In genomic region chr19:19362075-19362474, GRCh38 we compare ENCODE assay signal across 21 cellular contexts. TPM values are rescaled to one million over a fixed set of nuclear protein-coding genes. Genes with fewer than 3 reads are reported as not detected.
DNase-seq lines count a peak whose midpoint lies in the region; ATAC-seq and TF ChIP-seq lines count a peak whose summit lies in the region.
"Had no signal": no experiment of that assay in that cellular context is flagged by ENCODE, and none has a peak within 500 bp of the region (broad histone marks: within the 10 kb centered on the region; RNA-seq: fewer than 3 reads in every experiment).

No MANE protein-coding gene starts in this region.

- POLR2A ChIA-PET in CD4-positive, alpha-beta T cell (lab: Charles Lee) = interaction anchor here (0.7 to 2.0 kb wide), 5 partner anchors 23 to 1158 kb away, joined by 3 to 5 read pairs (median 5); partner anchors contain the start of genes GATAD2A and RAB3A

- peak overlapping the region; percentile 69 for H3K27ac Mint-ChIP-seq in activated CD4-positive, alpha-beta T cell treated with anti-CD3 and anti-CD28 coated beads, Interleukin-2, amount 10 ng/mL, durations not matched to agents 24 days and 14 days
- peak overlapping the region; percentile 51 for H3K27ac Mint-ChIP-seq in CD4-positive, alpha-beta T cell
- peak overlapping the region; percentile 51 for H3K27ac Mint-ChIP-seq in activated T-helper 1 cell treated with anti-CD3 and anti-CD28 coated beads, Interleukin-12 subunit alpha, Interleukin-12 subunit beta, Interleukin-2, Interleukin-4 antibody, amounts not matched to agents 30 ng/mL and 10 ng/mL and 1 ng/mL, durations not matched to agents 14 hours and 24 hours and 36 hours
- peak overlapping the region; percentile 37 to 48 for H3K27ac Mint-ChIP-seq in natural killer cell treated with Interleukin-12 subunit alpha and Interleukin-12 subunit beta and Interleukin-15 and Interleukin-18, amount 100 ng/mL, for 72 hours
- H3K27ac Mint-ChIP-seq in activated naive CD8-positive, alpha-beta T cell treated with anti-CD3 and anti-CD28 coated beads, Interleukin-2, amount 50 U/mL, for 24 hours = no peak overlapping the region

- H3K9me3 Mint-ChIP-seq in activated CD4-positive, alpha-beta T cell treated with anti-CD3 and anti-CD28 coated beads, Interleukin-2, amount 10 ng/mL, durations not matched to agents 24 days and 14 days = no peaks in the 10 kb centered on the region
- H3K9me3 Mint-ChIP-seq in CD4-positive, alpha-beta T cell = no peaks in the 10 kb centered on the region
- H3K9me3 Mint-ChIP-seq in activated T-helper 1 cell treated with anti-CD3 and anti-CD28 coated beads, Interleukin-12 subunit alpha, Interleukin-12 subunit beta, Interleukin-2, Interleukin-4 antibody, amounts not matched to agents 30 ng/mL and 10 ng/mL and 1 ng/mL, durations not matched to agents 14 hours and 24 hours and 36 hours = no peaks in the 10 kb centered on the region
- H3K9me3 Mint-ChIP-seq in natural killer cell treated with Interleukin-12 subunit alpha and Interleukin-12 subunit beta and Interleukin-15 and Interleukin-18, amount 100 ng/mL, for 72 hours = no peaks in the 10 kb centered on the region
- H3K9me3 Mint-ChIP-seq in activated naive CD8-positive, alpha-beta T cell treated with anti-CD3 and anti-CD28 coated beads, Interleukin-2, amount 50 U/mL, for 24 hours = no peaks in the 10 kb centered on the region
- H3K9me3 Mint-ChIP-seq: stimulated activated naive CD8-positive, alpha-beta T cell treated with anti-CD3 and anti-CD28 coated beads, Interleukin-15, amount 100 ng/mL, for 72 hours had no signal

- no peak overlapping the region for H3K4me3 Mint-ChIP-seq in activated CD4-positive, alpha-beta T cell treated with anti-CD3 and anti-CD28 coated beads, Interleukin-2, amount 10 ng/mL, durations not matched to agents 24 days and 14 days
- H3K4me3 Mint-ChIP-seq in CD4-positive, alpha-beta T cell = no peak overlapping the region
- H3K4me3 Mint-ChIP-seq in activated T-helper 1 cell treated with anti-CD3 and anti-CD28 coated beads, Interleukin-12 subunit alpha, Interleukin-12 subunit beta, Interleukin-2, Interleukin-4 antibody, amounts not matched to agents 30 ng/mL and 10 ng/mL and 1 ng/mL, durations not matched to agents 14 hours and 24 hours and 36 hours = no peak overlapping the region
- H3K4me3 Mint-ChIP-seq in natural killer cell treated with Interleukin-12 subunit alpha and Interleukin-12 subunit beta and Interleukin-15 and Interleukin-18, amount 100 ng/mL, for 72 hours = no peak overlapping the region
- no peak overlapping the region for H3K4me3 Mint-ChIP-seq in activated naive CD8-positive, alpha-beta T cell treated with anti-CD3 and anti-CD28 coated beads, Interleukin-2, amount 50 U/mL, for 24 hours

- CTCF ChIA-PET in CD4-positive, alpha-beta T cell (lab: Charles Lee) = interaction anchor here (5.5 kb wide), 1 partner anchor 128 kb away, joined by 33 read pairs; no protein-coding TSS in a partner anchor

- no peaks in the 10 kb centered on the region for H3K27me3 ChIP-seq in CD4-positive, alpha-beta T cell (ENCODE audit: control insufficient read depth, insufficient read depth, low read length)
- H3K27me3 ChIP-seq: tibial nerve had no signal

- TF ChIP-seq CTCF in CD4-positive, alpha-beta T cell (IDR thresholded peaks at IDR 0.05) = no peak

- H3K36me3 Mint-ChIP-seq in activated CD4-positive, alpha-beta T cell treated with anti-CD3 and anti-CD28 coated beads, Interleukin-2, amount 10 ng/mL, durations not matched to agents 24 days and 14 days (ENCODE audit: low read depth) = peaks cover 8% of the 10 kb centered on the region
- peaks cover 13% of the 10 kb centered on the region for H3K36me3 Mint-ChIP-seq in CD4-positive, alpha-beta T cell (ENCODE audit: low read depth)
- peaks cover 4% of the 10 kb centered on the region for H3K36me3 Mint-ChIP-seq in activated T-helper 1 cell treated with anti-CD3 and anti-CD28 coated beads, Interleukin-12 subunit alpha, Interleukin-12 subunit beta, Interleukin-2, Interleukin-4 antibody, amounts not matched to agents 30 ng/mL and 10 ng/mL and 1 ng/mL, durations not matched to agents 14 hours and 24 hours and 36 hours (ENCODE audit: low read depth)
- H3K36me3 Mint-ChIP-seq in natural killer cell treated with Interleukin-12 subunit alpha and Interleukin-12 subunit beta and Interleukin-15 and Interleukin-18, amount 100 ng/mL, for 72 hours = no peaks in the 10 kb centered on the region
- peaks cover 3% of the 10 kb centered on the region for H3K36me3 Mint-ChIP-seq in activated naive CD8-positive, alpha-beta T cell treated with anti-CD3 and anti-CD28 coated beads, Interleukin-2, amount 50 U/mL, for 24 hours (ENCODE audit: low read depth)

- H3K9me3 ChIP-seq in CD4-positive, alpha-beta T cell (ENCODE audit: control insufficient read depth, low read length) = no peaks in the 10 kb centered on the region
- H3K9me3 ChIP-seq: A549, tibial nerve had no signal

- H3K27ac ChIP-seq in CD4-positive, alpha-beta T cell (ENCODE audit: low read depth, low read length) = no peak overlapping the region

- intact Hi-C loops in activated CD4-positive, alpha-beta T cell treated with anti-CD3 and anti-CD28 coated beads, Interleukin-2, amount 10 ng/mL, durations not matched to agents 24 days and 14 days (cut with micrococcal nuclease) = loop anchor here (5.0 kb wide), 1 partner anchor 215 kb away; no protein-coding TSS in a partner anchor
- intact Hi-C loops in CD4-positive, alpha-beta T cell (cut with DNase I, micrococcal nuclease) = loop anchor here in 1 of 2 experiments (10.0 kb wide), 1 partner anchor 283 kb away; the partner anchor contains the start of gene GMIP
- intact Hi-C loops in activated T-helper 1 cell treated with anti-CD3 and anti-CD28 coated beads, Interleukin-12 subunit alpha, Interleukin-12 subunit beta, Interleukin-2, Interleukin-4 antibody, amounts not matched to agents 30 ng/mL and 10 ng/mL and 1 ng/mL, durations not matched to agents 14 hours and 24 hours and 36 hours (cut with micrococcal nuclease) = no loop called here

- DNase-seq in activated CD4-positive, alpha-beta T cell treated with anti-CD3 and anti-CD28 coated beads, Interleukin-2, amount 10 ng/mL, durations not matched to agents 24 days and 14 days = no peak
- DNase-seq in activated CD4-positive, alpha-beta T cell treated with anti-CD3 and anti-CD28 coated beads for 4 hours = no peak
- no peak for DNase-seq in CD4-positive, alpha-beta T cell
- DNase-seq in activated T-helper 1 cell treated with anti-CD3 and anti-CD28 coated beads, Interleukin-12 subunit alpha, Interleukin-12 subunit beta, Interleukin-2, Interleukin-4 antibody, amounts not matched to agents 30 ng/mL and 10 ng/mL and 1 ng/mL, durations not matched to agents 14 hours and 24 hours and 36 hours (ENCODE audit: low spot score) = no peak
- DNase-seq in natural killer cell treated with Interleukin-12 subunit alpha and Interleukin-12 subunit beta and Interleukin-15 and Interleukin-18, amount 100 ng/mL, for 72 hours (ENCODE audit: low spot score) = no peak
- DNase-seq in SIG-M5 treated with dmso at 0.1 percent for 504 hours (lab: John Stamatoyannopoulos, UW; ENCODE audit: unreplicated experiment) = no peak
- DNase-seq in activated naive CD8-positive, alpha-beta T cell treated with anti-CD3 and anti-CD28 coated beads, Interleukin-2, amount 50 U/mL, for 24 hours = no peak
- DNase-seq: activated gamma-delta T cell; C1 segment of cervical spinal cord; EL; kidney glomerular epithelial cell; mammary epithelial cell; NCI-H1436; NCI-H524; NK-92 treated with Interleukin-12 subunit alpha and Interleukin-12 subunit beta, amount 100 ng/mL, for 24 hours; retina; stimulated activated CD4-positive, alpha-beta T cell treated with anti-CD3 and anti-CD28 coated beads, Interleukin-4, amount 100 ng/mL, for 1 hour; stimulated activated naive CD8-positive, alpha-beta T cell treated with anti-CD3 and anti-CD28 coated beads, Interleukin-15, amount 100 ng/mL, for 72 hours had no signal

- no peaks in the 10 kb centered on the region for H3K27me3 Mint-ChIP-seq in activated CD4-positive, alpha-beta T cell treated with anti-CD3 and anti-CD28 coated beads, Interleukin-2, amount 10 ng/mL, durations not matched to agents 24 days and 14 days
- no peaks in the 10 kb centered on the region for H3K27me3 Mint-ChIP-seq in CD4-positive, alpha-beta T cell
- H3K27me3 Mint-ChIP-seq in activated T-helper 1 cell treated with anti-CD3 and anti-CD28 coated beads, Interleukin-12 subunit alpha, Interleukin-12 subunit beta, Interleukin-2, Interleukin-4 antibody, amounts not matched to agents 30 ng/mL and 10 ng/mL and 1 ng/mL, durations not matched to agents 14 hours and 24 hours and 36 hours (ENCODE audit: insufficient read depth) = no peaks in the 10 kb centered on the region
- no peaks in the 10 kb centered on the region for H3K27me3 Mint-ChIP-seq in natural killer cell treated with Interleukin-12 subunit alpha and Interleukin-12 subunit beta and Interleukin-15 and Interleukin-18, amount 100 ng/mL, for 72 hours
- no peaks in the 10 kb centered on the region for H3K27me3 Mint-ChIP-seq in activated naive CD8-positive, alpha-beta T cell treated with anti-CD3 and anti-CD28 coated beads, Interleukin-2, amount 50 U/mL, for 24 hours
- H3K27me3 Mint-ChIP-seq: stimulated activated naive CD8-positive, alpha-beta T cell treated with anti-CD3 and anti-CD28 coated beads, Interleukin-15, amount 100 ng/mL, for 72 hours had no signal

- ATAC-seq in CD4-positive, alpha-beta T cell (ENCODE audit: poor library complexity) = no peak
- ATAC-seq in natural killer cell treated with Interleukin-12 subunit alpha and Interleukin-12 subunit beta and Interleukin-15 and Interleukin-18, amount 100 ng/mL, for 72 hours = no peak
- ATAC-seq in activated naive CD8-positive, alpha-beta T cell treated with anti-CD3 and anti-CD28 coated beads, Interleukin-2, amount 50 U/mL, for 24 hours = no peak
- no peak for ATAC-seq in GM21576 (IDR thresholded peaks at IDR 0.05; ENCODE audit: unreplicated experiment)

- H3K4me1 Mint-ChIP-seq in activated CD4-positive, alpha-beta T cell treated with anti-CD3 and anti-CD28 coated beads, Interleukin-2, amount 10 ng/mL, durations not matched to agents 24 days and 14 days = peaks cover 28% of the 10 kb centered on the region
- peaks cover 48% of the 10 kb centered on the region for H3K4me1 Mint-ChIP-seq in CD4-positive, alpha-beta T cell (ENCODE audit: low read depth)
- H3K4me1 Mint-ChIP-seq in activated T-helper 1 cell treated with anti-CD3 and anti-CD28 coated beads, Interleukin-12 subunit alpha, Interleukin-12 subunit beta, Interleukin-2, Interleukin-4 antibody, amounts not matched to agents 30 ng/mL and 10 ng/mL and 1 ng/mL, durations not matched to agents 14 hours and 24 hours and 36 hours (ENCODE audit: low read depth) = peaks cover 36% of the 10 kb centered on the region
- H3K4me1 Mint-ChIP-seq in natural killer cell treated with Interleukin-12 subunit alpha and Interleukin-12 subunit beta and Interleukin-15 and Interleukin-18, amount 100 ng/mL, for 72 hours (ENCODE audit: low read depth in 2 of 2) = peaks cover 17% of the 10 kb centered on the region in 2 donors
- H3K4me1 Mint-ChIP-seq in activated naive CD8-positive, alpha-beta T cell treated with anti-CD3 and anti-CD28 coated beads, Interleukin-2, amount 50 U/mL, for 24 hours = peaks cover 30% of the 10 kb centered on the region

RNA-seq across cellular contexts. Expression of gene MAU2, which starts 41.4 kb away (rescaled TPM):
- 61.8 and 73.0 TPM in 2 replicates for total RNA-seq in activated CD4-positive, alpha-beta T cell treated with anti-CD3 and anti-CD28 coated beads, Interleukin-2, amount 10 ng/mL, durations not matched to agents 24 days and 14 days
- 100 to 1,000 TPM; 132 to 133 TPM for total RNA-seq in CD4-positive, alpha-beta T cell
- total RNA-seq in activated T-helper 1 cell treated with anti-CD3 and anti-CD28 coated beads, Interleukin-12 subunit alpha, Interleukin-12 subunit beta, Interleukin-2, Interleukin-4 antibody, amounts not matched to agents 30 ng/mL and 10 ng/mL and 1 ng/mL, durations not matched to agents 14 hours and 24 hours and 36 hours = 71.4 and 73.4 TPM in 2 replicates
- 100 to 1,000 TPM in 1 of 2 donors, 10 to 100 TPM in 1; 83.7 to 122 TPM for total RNA-seq in natural killer cell treated with Interleukin-12 subunit alpha and Interleukin-12 subunit beta and Interleukin-15 and Interleukin-18, amount 100 ng/mL, for 72 hours

RNA-seq across cellular contexts. Expression of gene SUGP1, which starts 41.8 kb away (rescaled TPM):
- 71.2 and 72.0 TPM in 2 replicates for total RNA-seq in activated CD4-positive, alpha-beta T cell treated with anti-CD3 and anti-CD28 coated beads, Interleukin-2, amount 10 ng/mL, durations not matched to agents 24 days and 14 days
- total RNA-seq in CD4-positive, alpha-beta T cell = 10 to 100 TPM; 49.7 to 56.0 TPM
- total RNA-seq in activated T-helper 1 cell treated with anti-CD3 and anti-CD28 coated beads, Interleukin-12 subunit alpha, Interleukin-12 subunit beta, Interleukin-2, Interleukin-4 antibody, amounts not matched to agents 30 ng/mL and 10 ng/mL and 1 ng/mL, durations not matched to agents 14 hours and 24 hours and 36 hours = 76.3 and 79.8 TPM in 2 replicates
- total RNA-seq in natural killer cell treated with Interleukin-12 subunit alpha and Interleukin-12 subunit beta and Interleukin-15 and Interleukin-18, amount 100 ng/mL, for 72 hours = 10 to 100 TPM; 61.1 to 69.6 TPM

RNA-seq across cellular contexts. Expression of gene GATAD2A, which starts 43.4 kb away (rescaled TPM):
- 134 and 135 TPM in 2 replicates for total RNA-seq in activated CD4-positive, alpha-beta T cell treated with anti-CD3 and anti-CD28 coated beads, Interleukin-2, amount 10 ng/mL, durations not matched to agents 24 days and 14 days
- total RNA-seq in CD4-positive, alpha-beta T cell = 100 to 1,000 TPM; 104 to 107 TPM
- total RNA-seq in activated T-helper 1 cell treated with anti-CD3 and anti-CD28 coated beads, Interleukin-12 subunit alpha, Interleukin-12 subunit beta, Interleukin-2, Interleukin-4 antibody, amounts not matched to agents 30 ng/mL and 10 ng/mL and 1 ng/mL, durations not matched to agents 14 hours and 24 hours and 36 hours = 139 and 142 TPM in 2 replicates
- 100 to 1,000 TPM; 171 to 224 TPM for total RNA-seq in natural killer cell treated with Interleukin-12 subunit alpha and Interleukin-12 subunit beta and Interleukin-15 and Interleukin-18, amount 100 ng/mL, for 72 hours
